8 cellular contexts compared by ENCODE assay signal in genomic region chr17:67441052-67441738, GRCh38.
DNase-seq lines count a peak whose midpoint lies in the region; ATAC-seq and TF ChIP-seq lines count a peak whose summit lies in the region.

No MANE protein-coding gene starts in this region.

- H3K4me3 Mint-ChIP-seq in T-helper 2 cell treated with Interferon-gamma antibody and Interleukin-4, amounts not matched to agents 5 μg/mL and 100 μg/mL, for 36 hours = peak overlapping the region; percentile 78
- H3K4me3 Mint-ChIP-seq in memory B cell = peak overlapping the region; percentile 59

- no peaks in the 10 kb centered on the region for H3K27me3 Mint-ChIP-seq in T-helper 2 cell treated with Interferon-gamma antibody and Interleukin-4, amounts not matched to agents 5 μg/mL and 100 μg/mL, for 36 hours (ENCODE audit: low read depth)
- H3K27me3 Mint-ChIP-seq in memory B cell = no peaks in the 10 kb centered on the region

- H3K4me1 Mint-ChIP-seq in T-helper 2 cell treated with Interferon-gamma antibody and Interleukin-4, amounts not matched to agents 5 μg/mL and 100 μg/mL, for 36 hours (ENCODE audit: low read depth) = peaks cover 53% of the 10 kb centered on the region
- H3K4me1 Mint-ChIP-seq in memory B cell = peaks cover 4% of the 10 kb centered on the region

- in situ Hi-C loops in astrocyte of the cerebellum (cut with HindIII; ENCODE audit: low sequenced_read_pairs) = no loop called here

- peak overlapping the region; percentile 96 for H3K27ac Mint-ChIP-seq in T-helper 2 cell treated with Interferon-gamma antibody and Interleukin-4, amounts not matched to agents 5 μg/mL and 100 μg/mL, for 36 hours
- peak overlapping the region; percentile 64 for H3K27ac Mint-ChIP-seq in memory B cell

- H3K4me3 ChIP-seq in astrocyte of the cerebellum (ENCODE audit: low read depth, low read length) = peak overlapping the region; percentile 28

- peak; percentile 53 for ATAC-seq in HG03354 (IDR thresholded peaks at IDR 0.05; ENCODE audit: poor library complexity, severe bottlenecking, unreplicated experiment)
- ATAC-seq in memory B cell (ENCODE audit: low read depth) = peak; percentile 56
- ATAC-seq in HG02610 (IDR thresholded peaks at IDR 0.05; ENCODE audit: unreplicated experiment) = no peak
- no peak for ATAC-seq in HG03469 (IDR thresholded peaks at IDR 0.05; ENCODE audit: unreplicated experiment)

- TF ChIP-seq CTCF in astrocyte of the cerebellum (IDR thresholded peaks at IDR 0.05; ENCODE audit: low read depth, low read length, missing control alignments) = no peak

- H3K9me3 Mint-ChIP-seq in T-helper 2 cell treated with Interferon-gamma antibody and Interleukin-4, amounts not matched to agents 5 μg/mL and 100 μg/mL, for 36 hours = no peaks in the 10 kb centered on the region
- no peaks in the 10 kb centered on the region for H3K9me3 Mint-ChIP-seq in memory B cell

- H3K36me3 Mint-ChIP-seq in T-helper 2 cell treated with Interferon-gamma antibody and Interleukin-4, amounts not matched to agents 5 μg/mL and 100 μg/mL, for 36 hours (ENCODE audit: low read depth) = peaks cover 19% of the 10 kb centered on the region
- no peaks in the 10 kb centered on the region for H3K36me3 Mint-ChIP-seq in memory B cell

- peak; percentile 66 for DNase-seq in T-helper 2 cell treated with Interferon-gamma antibody and Interleukin-4, amounts not matched to agents 5 μg/mL and 100 μg/mL, for 36 hours (ENCODE audit: low spot score)
- DNase-seq in astrocyte of the cerebellum (ENCODE audit: low read depth) = no peak
- no peak for DNase-seq in memory B cell (ENCODE audit: low spot score in 2 of 2)
- peak; percentile 37 to 45 for DNase-seq in stimulated activated CD8-positive, alpha-beta memory T cell treated with anti-CD3 and anti-CD28 coated beads, Interleukin-2, amount 100 ng/mL, for 48 hours (ENCODE audit: low read depth in 2 of 2)
- no peak for DNase-seq in NCI-H2107 treated with DMSO at 0.1 percent for 48 hours (lab: John Stamatoyannopoulos, UW; ENCODE audit: unreplicated experiment)

Comparison
In these comparisons a context has a peak if more than half of its experiments do, and no peak if none do; other contexts are left out.
1. ATAC-seq: peak in HG03354 (single experiment) and memory B cell (single experiment); none in HG02610 (single experiment) and HG03469 (single experiment).
2. DNase-seq: peak in T-helper 2 cell treated with Interferon-gamma antibody and Interleukin-4, amounts not matched to agents 5 μg/mL and 100 μg/mL, for 36 hours (single experiment) and stimulated activated CD8-positive, alpha-beta memory T cell treated with anti-CD3 and anti-CD28 coated beads, Interleukin-2, amount 100 ng/mL, for 48 hours (2 of 2); none in astrocyte of the cerebellum (single experiment), memory B cell (0 of 2) and NCI-H2107 treated with DMSO at 0.1 percent for 48 hours (single experiment).